In genomic region chr2:127664065-127664894, GRCh38 we compare ENCODE assay signal across 10 cellular contexts. TPM values are rescaled to one million over a fixed set of nuclear protein-coding genes. Genes with fewer than 3 reads are reported as not detected.
DNase-seq lines count a peak whose midpoint lies in the region; ATAC-seq, FAIRE-seq and TF ChIP-seq lines count a peak whose summit lies in the region.
"Had no signal": no experiment of that assay in that cellular context is flagged by ENCODE, and none has a peak within 500 bp of the region (broad histone marks: within the 10 kb centered on the region; RNA-seq: fewer than 3 reads in every experiment).

No MANE protein-coding gene starts in this region.

- ATAC-seq in gastrocnemius medialis = peak; percentile 22 to 29
- ATAC-seq in GM21367 (IDR thresholded peaks at IDR 0.05; ENCODE audit: unreplicated experiment) = no peak
- ATAC-seq: activated T-cell treated with anti-CD3 and anti-CD28 coated beads, Interleukin-2, amount 50 U/mL, for 72 hours had no signal

- H3K27ac ChIP-seq in HUES48 (ENCODE audit: low read depth, low read length) (no peak overlapping the region), gastrocnemius medialis (peak overlapping the region; percentile 42 to 76 (median 70))

- H3K9me3 ChIP-seq in HUES48 (ENCODE audit: control insufficient read depth, insufficient read depth, low read length) (no peaks in the 10 kb centered on the region), gastrocnemius medialis (no peaks in the 10 kb centered on the region)
- H3K9me3 ChIP-seq: SK-N-SH had no signal

- H3K4me1 ChIP-seq in HUES48 (ENCODE audit: control insufficient read depth, insufficient read depth, low read length) = no peaks in the 10 kb centered on the region
- H3K4me1 ChIP-seq in gastrocnemius medialis = peaks cover 12 to 25% of the 10 kb centered on the region in 2 donors

- TF ChIP-seq CTCF in choroid plexus epithelial cell (conservative IDR thresholded peaks at IDR 0.05; ENCODE audit: low read depth, low read length) (no peak), gastrocnemius medialis (IDR thresholded peaks at IDR 0.05 in 4 of 5, conservative IDR thresholded peaks at IDR 0.05 in 1 of 5) (no peak)

- H3K36me3 ChIP-seq in HUES48 (ENCODE audit: control insufficient read depth, insufficient read depth, low read length) = no peaks in the 10 kb centered on the region
- H3K36me3 ChIP-seq in gastrocnemius medialis = no peaks in the 10 kb centered on the region

- no peak overlapping the region for H3K9ac ChIP-seq in HUES48 (ENCODE audit: low read depth, low read length)
- H3K9ac ChIP-seq: SK-N-SH had no signal

- TF ChIP-seq POLR2A in gastrocnemius medialis (IDR thresholded peaks at IDR 0.05) (peak in 1 of 2 donors; percentile 26), GM12892 (IDR thresholded peaks at IDR 0.05; ENCODE audit: low read depth, low read length) (no peak)

- DNase-seq in choroid plexus epithelial cell (ENCODE audit: low read depth) = no peak
- peak; percentile 75 for DNase-seq in islet precursor cell
- DNase-seq in gastrocnemius medialis = peak in 1 of 2 donors; percentile 1
- no peak for DNase-seq in A172 (ENCODE audit: low spot score)
- no peak for DNase-seq in C1 segment of cervical spinal cord (lab: John Stamatoyannopoulos, UW)
- DNase-seq in GM12892 (ENCODE audit: insufficient read length) = no peak
- DNase-seq: activated T-cell treated with anti-CD3 and anti-CD28 coated beads, Interleukin-2, amount 50 U/mL, for 72 hours; SK-N-SH had no signal

- intact Hi-C loops in gastrocnemius medialis (cut with DNase I; ENCODE audit: low total_unique reads) = no loop called here

- in situ Hi-C loops in gastrocnemius medialis (cut with MboI; ENCODE audit: low sequenced_read_pairs in 4 of 4) = no loop called here

- FAIRE-seq in GM12892 (lab: Jason Lieb, UNC) = no peak

- H3K27me3 ChIP-seq in HUES48 (ENCODE audit: control insufficient read depth, insufficient read depth, low read length) (peaks cover 39% of the 10 kb centered on the region), gastrocnemius medialis (no peaks in the 10 kb centered on the region)

- H3K4me3 ChIP-seq in HUES48 (ENCODE audit: low read depth, low read length) (peak overlapping the region; percentile 56), choroid plexus epithelial cell (ENCODE audit: low read depth, low read length) (peak overlapping the region; percentile 28), gastrocnemius medialis (peak overlapping the region; percentile 46 to 54 (median 54))

RNA-seq across cellular contexts. Expression of gene LIMS2, which starts 11.1 kb away (rescaled TPM):
- total RNA-seq in gastrocnemius medialis = 10 to 100 TPM in 2 of 4 donors, 1 to 10 TPM in 2; 5.3 to 15.5 (median 9.9) TPM
- 6.2 and 13.8 TPM in 2 replicates for total RNA-seq in A172 (2014; rRNA removed; shearing (Covaris generic))
- polyA plus RNA-seq in GM12892 (2012; ENCODE audit: missing spikeins) = 0.28 TPM

RNA-seq across cellular contexts. Expression of gene GPR17, which starts 18.3 kb away (rescaled TPM):
- total RNA-seq in gastrocnemius medialis = under 1 TPM in 1 of 4 donors, not detected in 3; 0.20 TPM
- 0.45 and 0.84 TPM in 2 replicates for total RNA-seq in A172 (2014; rRNA removed; shearing (Covaris generic))
- not detected for polyA plus RNA-seq in GM12892 (2012; ENCODE audit: missing spikeins)
- total RNA-seq: activated T-cell treated with anti-CD3 and anti-CD28 coated beads, Interleukin-2, amount 50 U/mL, for 72 hours had no signal

RNA-seq across cellular contexts. Expression of gene SFT2D3, which starts 37.0 kb away (rescaled TPM):
- 1 to 10 TPM; 3.0 to 5.5 (median 3.5) TPM for total RNA-seq in gastrocnemius medialis
- total RNA-seq in A172 (2014; rRNA removed; shearing (Covaris generic)) = 9.0 and 11.3 TPM in 2 replicates
- not detected for polyA plus RNA-seq in GM12892 (2012; ENCODE audit: missing spikeins)
